11 cellular contexts compared by ENCODE assay signal in the genomic region with DNA sequence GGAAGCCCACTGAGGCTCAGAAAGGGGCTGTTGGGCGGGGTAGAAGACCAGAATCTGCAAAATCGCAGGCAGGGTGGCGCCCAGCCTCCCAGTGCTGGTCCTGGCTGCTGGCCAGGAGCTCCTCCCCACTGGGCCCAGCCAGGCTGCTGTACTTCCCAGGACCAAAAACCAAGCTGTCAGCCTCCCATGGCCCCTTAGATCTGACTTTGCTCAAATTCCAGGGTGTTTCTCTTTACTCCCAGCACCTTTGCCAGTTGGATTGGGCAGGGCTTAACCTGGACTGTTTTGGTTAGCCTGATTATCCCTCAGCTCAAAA. TPM values are rescaled to one million over a fixed set of nuclear protein-coding genes. Genes with fewer than 3 reads are reported as not detected.
DNase-seq lines count a peak whose midpoint lies in the region; ATAC-seq and TF ChIP-seq lines count a peak whose summit lies in the region.
"Had no signal": no experiment of that assay in that cellular context is flagged by ENCODE, and none has a peak within 500 bp of the region (broad histone marks: within the 10 kb centered on the region; RNA-seq: fewer than 3 reads in every experiment).

No MANE protein-coding gene starts in this region.

- H3K4me1 ChIP-seq in fibroblast of lung (ENCODE audit: control insufficient read depth, extremely low read depth, insufficient read depth, low read length) (peaks cover 13% of the 10 kb centered on the region), neural progenitor cell (peaks cover 22% of the 10 kb centered on the region)

- H3K27ac ChIP-seq in fibroblast of lung (ENCODE audit: insufficient read depth, low read length) (no peak overlapping the region), neural progenitor cell (peak overlapping the region; percentile 73)

- H3K36me3 Mint-ChIP-seq in neural progenitor cell: peaks cover 10% of the 10 kb centered on the region

- peaks cover 40% of the 10 kb centered on the region for H3K4me1 Mint-ChIP-seq in neural progenitor cell
- H3K4me1 Mint-ChIP-seq: B cell had no signal

- DNase-seq in AG08395 (ENCODE audit: low spot score) (peak; percentile 40), NCI-H446 treated with DMSO at 0.1 percent for 48 hours (lab: John Stamatoyannopoulos, UW) (peak; percentile 24), fibroblast of lung (ENCODE audit: low read depth in 2 of 2) (peak; percentile 12 to 37), neural progenitor cell (ENCODE audit: low spot score) (no peak), UCSD-AML1 (lab: John Stamatoyannopoulos, UW; ENCODE audit: unreplicated experiment) (no peak)
- DNase-seq: activated naive CD4-positive, alpha-beta T cell; stimulated activated CD4-positive, alpha-beta T cell treated with anti-CD3 and anti-CD28 coated beads, Interleukin-4, amount 100 ng/mL, for 1 hour had no signal

- H3K4me2 ChIP-seq in fibroblast of lung (ENCODE audit: extremely low read depth, insufficient read depth, low read length) (no peak overlapping the region), neural progenitor cell (peak overlapping the region; percentile 41)

- H3K9ac ChIP-seq in fibroblast of lung (ENCODE audit: insufficient read depth, low read length) (no peak overlapping the region), neural progenitor cell (no peak overlapping the region)

- no peaks in the 10 kb centered on the region for H3K9me3 Mint-ChIP-seq in neural progenitor cell

- no peak overlapping the region for H2AFZ ChIP-seq in fibroblast of lung (ENCODE audit: low read length)
- no peak overlapping the region for H2AFZ ChIP-seq in neural progenitor cell (replicated peaks)

- no peaks in the 10 kb centered on the region for H3K79me2 ChIP-seq in fibroblast of lung (ENCODE audit: control insufficient read depth, insufficient read depth, low read length)
- H3K79me2 ChIP-seq in neural progenitor cell (ENCODE audit: low read depth): no peaks in the 10 kb centered on the region

- TF ChIP-seq CTCF in fibroblast of lung (conservative IDR thresholded peaks at IDR 0.05 in 1 of 2, IDR thresholded peaks at IDR 0.05 in 1 of 2; ENCODE audit: low read depth in 1 of 2, low read length in 2 of 2) (no peak), neural progenitor cell (IDR thresholded peaks at IDR 0.05) (no peak)

- H3K4me3 Mint-ChIP-seq in neural progenitor cell: no peak overlapping the region
- H3K4me3 Mint-ChIP-seq: B cell had no signal

- H3K27me3 Mint-ChIP-seq in neural progenitor cell (ENCODE audit: insufficient read depth, low read depth): no peaks in the 10 kb centered on the region
- H3K27me3 Mint-ChIP-seq: B cell had no signal

- no peaks in the 10 kb centered on the region for H4K20me1 ChIP-seq in fibroblast of lung (ENCODE audit: control insufficient read depth, extremely low read depth, insufficient read depth, low read length)
- H4K20me1 ChIP-seq in neural progenitor cell (ENCODE audit: low read depth): no peaks in the 10 kb centered on the region

- H3K9me3 ChIP-seq in fibroblast of lung (ENCODE audit: control insufficient read depth, insufficient read depth, low read depth, low read length) (no peaks in the 10 kb centered on the region), neural progenitor cell (ENCODE audit: low read depth) (no peaks in the 10 kb centered on the region)

- no peaks in the 10 kb centered on the region for H3K36me3 ChIP-seq in fibroblast of lung (ENCODE audit: control insufficient read depth, insufficient read depth, low read length)
- H3K36me3 ChIP-seq in neural progenitor cell: peaks cover 3% of the 10 kb centered on the region

- H3K4me3 ChIP-seq in fibroblast of lung (replicated peaks in 1 of 4; ENCODE audit: control extremely low read depth in 1 of 4, insufficient read depth in 1 of 4, low read depth in 3 of 4, low read length in 4 of 4) (no peak overlapping the region), neural progenitor cell (no peak overlapping the region)

- H3K27me3 ChIP-seq in fibroblast of lung (ENCODE audit: control insufficient read depth, insufficient read depth, low read length): no peaks in the 10 kb centered on the region
- H3K27me3 ChIP-seq in neural progenitor cell: no peaks in the 10 kb centered on the region

- ATAC-seq in HG02970 (IDR thresholded peaks at IDR 0.05; ENCODE audit: low FRiP score, unreplicated experiment) (no peak), HG03097 (IDR thresholded peaks at IDR 0.05; ENCODE audit: low FRiP score, unreplicated experiment) (no peak), GM18867 (IDR thresholded peaks at IDR 0.05; ENCODE audit: unreplicated experiment) (no peak)

- no peak overlapping the region for H3K27ac Mint-ChIP-seq in neural progenitor cell
- H3K27ac Mint-ChIP-seq: B cell had no signal

- H3F3A ChIP-seq in neural progenitor cell (ENCODE audit: low read depth): peaks cover 36% of the 10 kb centered on the region

RNA-seq across cellular contexts. Expression of gene WEE1, which starts 44.2 kb away (rescaled TPM):
- total RNA-seq in fibroblast of lung: 24.4 and 55.2 TPM in 2 replicates
- polyA plus RNA-seq in fibroblast of lung: 47.2 and 77.5 TPM in 2 replicates
- polyA plus RNA-seq in fibroblast of lung (2012): 21.4 and 34.6 TPM in 2 replicates
- 4.4 and 8.8 TPM in 2 replicates for polyA minus RNA-seq in fibroblast of lung (ENCODE audit: low replicate concordance)
- total RNA-seq in neural progenitor cell (ENCODE audit: low replicate concordance): 123 and 156 TPM in 2 replicates

Comparison
In these comparisons a context has a peak if more than half of its experiments do, and no peak if none do; other contexts are left out.
1. DNase-seq: peak in AG08395 (single experiment), NCI-H446 treated with DMSO at 0.1 percent for 48 hours (single experiment) and fibroblast of lung (2 of 2); none in neural progenitor cell (single experiment) and UCSD-AML1 (single experiment).